Comparison of ENCODE assay signal across 37 cellular contexts in genomic region chr15:81093961-81094360, GRCh38. TPM values are rescaled to one million over a fixed set of nuclear protein-coding genes. Genes with fewer than 3 reads are reported as not detected.
"Had no signal": no experiment of that assay in that cellular context is flagged by ENCODE, and none has a peak within 500 bp of the region (broad histone marks: within the 10 kb centered on the region; RNA-seq: fewer than 3 reads in every experiment).

No MANE protein-coding gene starts in this region.

- H3K4me3 ChIP-seq: MG63 had no signal

- H3K27me3 ChIP-seq: MG63 had no signal

- H3K36me3 ChIP-seq: MG63 had no signal

- DNase-seq: Karpas-422, Kasumi-1, MG63, MM.1S, MV-4-11, NCI-H1048, NCI-H1092, NCI-H1092 treated with DMSO at 0.1 percent for 48 hours, NCI-H1105, NCI-H1105 treated with DMSO at 0.1 percent for 48 hours, NCI-H1417, NCI-H1417 treated with DMSO at 0.1 percent for 48 hours, NCI-H1436, NCI-H1436 treated with DMSO at 0.1 percent for 48 hours, NCI-H1694, NCI-H1694 treated with DMSO at 0.1 percent for 48 hours, NCI-H187, NCI-H187 treated with DMSO at 0.1 percent for 48 hours, NCI-H1930, NCI-H2029, NCI-H2029 treated with DMSO at 0.1 percent for 48 hours, NCI-H2081, NCI-H2081 treated with DMSO at 0.1 percent for 48 hours, NCI-H2107, NCI-H2171, NCI-H2171 treated with DMSO at 0.1 percent for 48 hours, NCI-H2227 treated with DMSO at 0.1 percent for 48 hours, NCI-H226, NCI-H345, NCI-H446, NCI-H446 treated with DMSO at 0.1 percent for 48 hours, NCI-H510A, NCI-H510A treated with DMSO at 0.1 percent for 48 hours, NCI-H524 had no signal

- H3K9me3 ChIP-seq: MG63 had no signal

RNA-seq across cellular contexts. Expression of gene CFAP161, which starts 40.1 kb away (rescaled TPM):
- total RNA-seq: M059J, MCF 10A, NCI-H460 had no signal
